22 cellular contexts compared by ENCODE assay signal in genomic region chr2:156615836-156616322, GRCh38.
"Had no signal": no experiment of that assay in that cellular context is flagged by ENCODE, and none has a peak within 500 bp of the region (broad histone marks: within the 10 kb centered on the region; RNA-seq: fewer than 3 reads in every experiment).

No MANE protein-coding gene starts in this region.

- DNase-seq: colonic mucosa; dermis blood vessel endothelial cell; dorsolateral prefrontal cortex; effector CD4-positive, alpha-beta T cell; effector memory CD4-positive, alpha-beta T cell; esophagus squamous epithelium; foreskin fibroblast; foreskin melanocyte; gastrocnemius medialis; glutamatergic neuron; head of caudate nucleus; heart right ventricle; hippocampal formation; left cardiac atrium; left lung; left ventricle myocardium superior; lower lobe of right lung; mesenchymal stem cell; mucosa of descending colon; naive B cell; naive thymus-derived CD8-positive, alpha-beta T cell had no signal

- ATAC-seq: esophagus mucosa; gastrocnemius medialis; heart right ventricle; left cardiac atrium; left lung; left ventricle myocardium superior; lower lobe of right lung; mucosa of descending colon; naive thymus-derived CD8-positive, alpha-beta T cell had no signal
